8 cellular contexts compared by ENCODE assay signal in genomic region chr1:37692834-37693175, GRCh38. TPM values are rescaled to one million over a fixed set of nuclear protein-coding genes. Genes with fewer than 3 reads are reported as not detected.
DNase-seq lines count a peak whose midpoint lies in the region; ATAC-seq, FAIRE-seq and TF ChIP-seq lines count a peak whose summit lies in the region.

No MANE protein-coding gene starts in this region.

- H3K4me3 ChIP-seq in keratinocyte (ENCODE audit: control insufficient read depth in 2 of 3, extremely low read depth in 1 of 3, insufficient read depth in 2 of 3, low read depth in 1 of 3, low read length in 3 of 3) (peak overlapping the region; percentile 80 to 98 (median 96)), testis (peak overlapping the region; percentile 84 to 86)

- WGBS in testis, 2 donors: 0 to 1% methylated on average over 11 to 16 of the region's 16 CpGs

- H2AFZ ChIP-seq in keratinocyte (ENCODE audit: control insufficient read depth, low read length): peak overlapping the region; percentile 99

- FAIRE-seq in keratinocyte (lab: Jason Lieb, UNC): no peak

- H3K9ac ChIP-seq in keratinocyte (ENCODE audit: control insufficient read depth, extremely low read depth, insufficient read depth, low read length): peak overlapping the region; percentile 94

- H3K36me3 ChIP-seq in keratinocyte (ENCODE audit: control insufficient read depth in 2 of 2, extremely low read depth in 1 of 2, insufficient read depth in 2 of 2, low read length in 2 of 2) (peaks cover 6 to 15% of the 10 kb centered on the region in 2 experiments), testis (ENCODE audit: low read depth, missing control alignments) (no peaks in the 10 kb centered on the region)

- H3K27me3 ChIP-seq in keratinocyte (ENCODE audit: control insufficient read depth, extremely low read depth, insufficient read depth, low read length) (no peaks in the 10 kb centered on the region), testis (no peaks in the 10 kb centered on the region)

- intact Hi-C loops in testis (cut with DNase I; ENCODE audit: low total_unique reads): no loop called here

- no peak for ATAC-seq in activated CD8-positive, alpha-beta T cell treated with anti-CD3 and anti-CD28 coated beads, Interleukin-2, amount 10 ng/mL, durations not matched to agents 7 days and 5 days
- no peak for ATAC-seq in HG03565 (IDR thresholded peaks at IDR 0.05; ENCODE audit: unreplicated experiment)
- no peak for ATAC-seq in GM18520 (IDR thresholded peaks at IDR 0.05; ENCODE audit: unreplicated experiment)
- no peak for ATAC-seq in GM21381 (IDR thresholded peaks at IDR 0.05; ENCODE audit: unreplicated experiment)

- H3K9me3 Mint-ChIP-seq in activated CD4-positive, alpha-beta T cell treated with anti-CD3 and anti-CD28 coated beads, Interleukin-2, amount 10 ng/mL, durations not matched to agents 7 days and 5 days: no peaks in the 10 kb centered on the region
- no peaks in the 10 kb centered on the region for H3K9me3 Mint-ChIP-seq in activated CD8-positive, alpha-beta T cell treated with anti-CD3 and anti-CD28 coated beads, Interleukin-2, amount 10 ng/mL, durations not matched to agents 7 days and 5 days (ENCODE audit: insufficient read depth)

- H3K4me1 ChIP-seq in keratinocyte (ENCODE audit: control insufficient read depth, extremely low read depth, insufficient read depth, low read length) (peaks cover 20% of the 10 kb centered on the region), testis (peaks cover 16% of the 10 kb centered on the region)

- H3K9me3 ChIP-seq in keratinocyte (ENCODE audit: control insufficient read depth, low read depth, low read length): no peaks in the 10 kb centered on the region
- no peaks in the 10 kb centered on the region for H3K9me3 ChIP-seq in testis

- no peak for TF ChIP-seq CTCF in keratinocyte (optimal IDR thresholded peaks at IDR 0.05 in 1 of 3, IDR thresholded peaks at IDR 0.05 in 1 of 3, conservative IDR thresholded peaks at IDR 0.05 in 1 of 3; ENCODE audit: extremely low read depth in 1 of 3, insufficient read depth in 2 of 3, low read length in 3 of 3)
- TF ChIP-seq CTCF in testis (IDR thresholded peaks at IDR 0.05): no peak

- DNase-seq in activated CD4-positive, alpha-beta T cell treated with anti-CD3 and anti-CD28 coated beads, Interleukin-2, amount 10 ng/mL, durations not matched to agents 7 days and 5 days: no peak
- no peak for DNase-seq in activated CD4-positive, alpha-beta T cell treated with anti-CD3 and anti-CD28 coated beads, Interleukin-2, amount 50 U/mL, for 4 hours
- peak; percentile 57 for DNase-seq in activated CD8-positive, alpha-beta T cell treated with anti-CD3 and anti-CD28 coated beads, Interleukin-2, amount 10 ng/mL, durations not matched to agents 7 days and 5 days
- DNase-seq in keratinocyte (ENCODE audit: low read depth, low spot score) (no peak), testis (peak; percentile 20)

- H3K4me1 Mint-ChIP-seq in activated CD4-positive, alpha-beta T cell treated with anti-CD3 and anti-CD28 coated beads, Interleukin-2, amount 10 ng/mL, durations not matched to agents 7 days and 5 days: peaks cover 56% of the 10 kb centered on the region
- H3K4me1 Mint-ChIP-seq in activated CD8-positive, alpha-beta T cell treated with anti-CD3 and anti-CD28 coated beads, Interleukin-2, amount 10 ng/mL, durations not matched to agents 7 days and 5 days (ENCODE audit: low read depth): peaks cover 55% of the 10 kb centered on the region

- peak overlapping the region; percentile 96 for H3K4me2 ChIP-seq in keratinocyte (ENCODE audit: control insufficient read depth, extremely low read depth, insufficient read depth, low read depth, low read length)

- peak overlapping the region; percentile 97 for H3K27ac Mint-ChIP-seq in activated CD4-positive, alpha-beta T cell treated with anti-CD3 and anti-CD28 coated beads, Interleukin-2, amount 10 ng/mL, durations not matched to agents 7 days and 5 days
- H3K27ac Mint-ChIP-seq in activated CD8-positive, alpha-beta T cell treated with anti-CD3 and anti-CD28 coated beads, Interleukin-2, amount 10 ng/mL, durations not matched to agents 7 days and 5 days: peak overlapping the region; percentile 97

- H3K4me3 Mint-ChIP-seq in activated CD4-positive, alpha-beta T cell treated with anti-CD3 and anti-CD28 coated beads, Interleukin-2, amount 10 ng/mL, durations not matched to agents 7 days and 5 days: peak overlapping the region; percentile 94
- peak overlapping the region; percentile 99 for H3K4me3 Mint-ChIP-seq in activated CD8-positive, alpha-beta T cell treated with anti-CD3 and anti-CD28 coated beads, Interleukin-2, amount 10 ng/mL, durations not matched to agents 7 days and 5 days

- no peaks in the 10 kb centered on the region for H4K20me1 ChIP-seq in keratinocyte (ENCODE audit: control insufficient read depth, extremely low read depth, insufficient read depth, low read length)

- peak overlapping the region; percentile 77 for H3K27ac ChIP-seq in keratinocyte (ENCODE audit: control insufficient read depth, insufficient read depth, low read length)
- H3K27ac ChIP-seq in testis: no peak overlapping the region

- no peaks in the 10 kb centered on the region for H3K27me3 Mint-ChIP-seq in activated CD4-positive, alpha-beta T cell treated with anti-CD3 and anti-CD28 coated beads, Interleukin-2, amount 10 ng/mL, durations not matched to agents 7 days and 5 days
- H3K27me3 Mint-ChIP-seq in activated CD8-positive, alpha-beta T cell treated with anti-CD3 and anti-CD28 coated beads, Interleukin-2, amount 10 ng/mL, durations not matched to agents 7 days and 5 days (ENCODE audit: low read depth): no peaks in the 10 kb centered on the region

- POLR2A ChIA-PET in activated CD4-positive, alpha-beta T cell treated with anti-CD3 and anti-CD28 coated beads, Interleukin-2, amount 10 ng/mL, durations not matched to agents 7 days and 5 days (lab: Charles Lee): interaction anchor here (1.1 kb wide), 1 partner anchor 338 kb away, joined by 3 read pairs; no protein-coding TSS in a partner anchor
- POLR2A ChIA-PET in activated CD8-positive, alpha-beta T cell treated with anti-CD3 and anti-CD28 coated beads, Interleukin-2, amount 10 ng/mL, durations not matched to agents 7 days and 5 days (lab: Charles Lee): interaction anchor here (0.7 to 2.7 kb wide), 16 partner anchors 9 to 308 kb away, joined by 3 to 9 read pairs (median 4); partner anchors contain the start of genes C1orf122, DNALI1, GNL2 and MTF1

- CTCF ChIA-PET in activated CD4-positive, alpha-beta T cell treated with anti-CD3 and anti-CD28 coated beads, Interleukin-2, amount 10 ng/mL, durations not matched to agents 7 days and 5 days (lab: Charles Lee): interaction anchor here (0.7 to 1.7 kb wide), 5 partner anchors 10 to 212 kb away, joined by 3 to 7 read pairs (median 4); no protein-coding TSS in a partner anchor
- CTCF ChIA-PET in activated CD8-positive, alpha-beta T cell treated with anti-CD3 and anti-CD28 coated beads, Interleukin-2, amount 10 ng/mL, durations not matched to agents 7 days and 5 days (lab: Charles Lee): interaction anchor here (0.7 to 4.0 kb wide), 7 partner anchors 10 to 206 kb away, joined by 3 to 27 read pairs (median 4); partner anchors contain the start of genes C1orf122, MEAF6, MTF1 and YRDC

- no peak for TF ChIP-seq POLR2A in testis (IDR thresholded peaks at IDR 0.05)

- no peaks in the 10 kb centered on the region for H3K9me1 ChIP-seq in keratinocyte (ENCODE audit: control insufficient read depth, extremely low read depth, insufficient read depth, low read length)

- H3K79me2 ChIP-seq in keratinocyte (ENCODE audit: control insufficient read depth, insufficient read depth, low read length): peaks cover 50% of the 10 kb centered on the region

- H3K36me3 Mint-ChIP-seq in activated CD4-positive, alpha-beta T cell treated with anti-CD3 and anti-CD28 coated beads, Interleukin-2, amount 10 ng/mL, durations not matched to agents 7 days and 5 days (ENCODE audit: low read depth): peaks cover 45% of the 10 kb centered on the region
- H3K36me3 Mint-ChIP-seq in activated CD8-positive, alpha-beta T cell treated with anti-CD3 and anti-CD28 coated beads, Interleukin-2, amount 10 ng/mL, durations not matched to agents 7 days and 5 days (ENCODE audit: low read depth): peaks cover 53% of the 10 kb centered on the region

- dilution Hi-C loops in keratinocyte (cut with MboI; ENCODE audit: extremely low pct_ligation_motif_present, low sequenced_read_pairs): loop anchor here (25.0 kb wide), 1 partner anchor 106 kb away; the partner anchor contains the start of gene GNL2

RNA-seq across cellular contexts. Expression of gene CDCA8, which starts 0.5 kb away (rescaled TPM):
- total RNA-seq in activated CD4-positive, alpha-beta T cell treated with anti-CD3 and anti-CD28 coated beads, Interleukin-2, amount 10 ng/mL, durations not matched to agents 7 days and 5 days: 10 to 100 TPM; 85.5 to 91.2 TPM
- 100 to 1,000 TPM in 1 of 2 experiments, 10 to 100 TPM in 1; 97.3 to 102 TPM for total RNA-seq in activated CD8-positive, alpha-beta T cell treated with anti-CD3 and anti-CD28 coated beads, Interleukin-2, amount 10 ng/mL, durations not matched to agents 7 days and 5 days
- polyA plus RNA-seq in keratinocyte: 3.7 to 22.1 TPM (median 15.1 TPM) in 3 replicates
- polyA plus RNA-seq in keratinocyte (2011; ENCODE audit: low read depth): 0.60 TPM
- 6.7 and 8.3 TPM in 2 replicates for polyA plus RNA-seq in keratinocyte (2011; cell fraction: cytosol; rRNA removed)
- 7.8 and 8.3 TPM in 2 replicates for polyA plus RNA-seq in keratinocyte (2011; cell fraction: nucleus; rRNA removed)
- 1.3 and 14.3 TPM in 2 replicates for polyA plus RNA-seq in keratinocyte (2012; ENCODE audit: low replicate concordance)
- polyA minus RNA-seq in keratinocyte: 4.6 to 16.8 TPM (median 12.1 TPM) in 3 replicates
- polyA minus RNA-seq in keratinocyte (2011; cell fraction: cytosol; rRNA and poly(A)+ RNA removed): 4.8 TPM
- 2.3 and 2.6 TPM in 2 replicates for polyA minus RNA-seq in keratinocyte (2011; cell fraction: nucleus; rRNA and poly(A)+ RNA removed)
- total RNA-seq in testis: 10 to 100 TPM; 21.0 to 28.1 TPM
- 52.4 TPM for polyA plus RNA-seq in testis (ENCODE audit: insufficient read depth, low read depth, low replicate concordance)

RNA-seq across cellular contexts. Expression of gene RSPO1, which starts 58.1 kb away (rescaled TPM):
- not detected for total RNA-seq in activated CD4-positive, alpha-beta T cell treated with anti-CD3 and anti-CD28 coated beads, Interleukin-2, amount 10 ng/mL, durations not matched to agents 7 days and 5 days
- total RNA-seq in activated CD8-positive, alpha-beta T cell treated with anti-CD3 and anti-CD28 coated beads, Interleukin-2, amount 10 ng/mL, durations not matched to agents 7 days and 5 days: not detected
- polyA plus RNA-seq in keratinocyte (not detected in 3 replicates), testis (ENCODE audit: insufficient read depth, low read depth, low replicate concordance) (5.0 TPM)
- not detected for polyA plus RNA-seq in keratinocyte (2011; ENCODE audit: low read depth)
- polyA plus RNA-seq in keratinocyte (2011; cell fraction: cytosol; rRNA removed): not detected in 2 replicates
- not detected in 2 replicates for polyA plus RNA-seq in keratinocyte (2011; cell fraction: nucleus; rRNA removed)
- polyA plus RNA-seq in keratinocyte (2012; ENCODE audit: low replicate concordance): not detected in 2 replicates
- not detected in 3 replicates for polyA minus RNA-seq in keratinocyte
- polyA minus RNA-seq in keratinocyte (2011; cell fraction: cytosol; rRNA and poly(A)+ RNA removed): not detected
- not detected in 2 replicates for polyA minus RNA-seq in keratinocyte (2011; cell fraction: nucleus; rRNA and poly(A)+ RNA removed)
- total RNA-seq in testis: under 1 TPM; 0.16 to 0.25 TPM

Comparison
In these comparisons a context has a peak if more than half of its experiments do, and no peak if none do; other contexts are left out.
1. DNase-seq: peak in activated CD8-positive, alpha-beta T cell treated with anti-CD3 and anti-CD28 coated beads, Interleukin-2, amount 10 ng/mL, durations not matched to agents 7 days and 5 days (single experiment) and testis (single experiment); none in activated CD4-positive, alpha-beta T cell treated with anti-CD3 and anti-CD28 coated beads, Interleukin-2, amount 10 ng/mL, durations not matched to agents 7 days and 5 days (single experiment), activated CD4-positive, alpha-beta T cell treated with anti-CD3 and anti-CD28 coated beads, Interleukin-2, amount 50 U/mL, for 4 hours (0 of 2) and keratinocyte (single experiment).